8 cellular contexts compared by ENCODE assay signal in genomic region chr1:77347646-77348045, GRCh38.
DNase-seq lines count a peak whose midpoint lies in the region; ATAC-seq and TF ChIP-seq lines count a peak whose summit lies in the region.

No MANE protein-coding gene starts in this region.

- no peak overlapping the region for H3K4me3 ChIP-seq in astrocyte of the spinal cord (ENCODE audit: low read depth, low read length)
- no peak overlapping the region for H3K4me3 ChIP-seq in transverse colon

- WGBS in transverse colon (ENCODE audit: low coverage in 1 of 2), 2 donors, result 48 to 51% methylated on average over 6 of the region's 6 CpGs

- ATAC-seq in HG03571 (IDR thresholded peaks at IDR 0.05; ENCODE audit: unreplicated experiment), result no peak

- H3K27me3 ChIP-seq in transverse colon, result no peaks in the 10 kb centered on the region

- H3K27ac ChIP-seq in transverse colon, result no peak overlapping the region

- intact Hi-C loops in transverse colon (cut with DNase I; ENCODE audit: low total_unique reads), result no loop called here

- no peak for TF ChIP-seq CTCF in astrocyte of the spinal cord (IDR thresholded peaks at IDR 0.05; ENCODE audit: low read depth, low read length)
- no peak for TF ChIP-seq CTCF in transverse colon (IDR thresholded peaks at IDR 0.05)

- peak; percentile 58 for DNase-seq in DMS 273 (lab: John Stamatoyannopoulos, UW; ENCODE audit: unreplicated experiment)
- peak; percentile 34 for DNase-seq in LoVo (ENCODE audit: low spot score)
- peak; percentile 76 for DNase-seq in astrocyte of the spinal cord (ENCODE audit: low read depth, low spot score)
- DNase-seq in myocyte (ENCODE audit: low read depth), result peak; percentile 89
- no peak for DNase-seq in transverse colon
- no peak for DNase-seq in COR-L47 (lab: John Stamatoyannopoulos, UW)
- no peak for DNase-seq in NCI-H774 (lab: John Stamatoyannopoulos, UW)

- no peaks in the 10 kb centered on the region for H3K36me3 ChIP-seq in transverse colon

- H3K9me3 ChIP-seq in transverse colon, result no peaks in the 10 kb centered on the region

- H3K4me1 ChIP-seq in transverse colon, result no peaks in the 10 kb centered on the region

- TF ChIP-seq POLR2A in transverse colon (IDR thresholded peaks at IDR 0.05), result no peak

- no peak for TF ChIP-seq EP300 in transverse colon (IDR thresholded peaks at IDR 0.05; ENCODE audit: low read depth)

- in situ Hi-C loops in astrocyte of the spinal cord (cut with HindIII; ENCODE audit: low sequenced_read_pairs), result no loop called here
- in situ Hi-C loops in transverse colon (cut with MboI; ENCODE audit: low pct_ligation_motif_present in 1 of 4, low pct_unique_long_range_greater_than_20kb in 1 of 4, low sequenced_read_pairs in 3 of 4), result no loop called here

Comparison
In these comparisons a context has a peak if more than half of its experiments do, and no peak if none do; other contexts are left out.
1. DNase-seq: peak in DMS 273 (single experiment), LoVo (single experiment), astrocyte of the spinal cord (single experiment) and myocyte (single experiment); none in transverse colon (single experiment), COR-L47 (single experiment) and NCI-H774 (single experiment).